2 cellular contexts compared by ENCODE assay signal in the genomic region with DNA sequence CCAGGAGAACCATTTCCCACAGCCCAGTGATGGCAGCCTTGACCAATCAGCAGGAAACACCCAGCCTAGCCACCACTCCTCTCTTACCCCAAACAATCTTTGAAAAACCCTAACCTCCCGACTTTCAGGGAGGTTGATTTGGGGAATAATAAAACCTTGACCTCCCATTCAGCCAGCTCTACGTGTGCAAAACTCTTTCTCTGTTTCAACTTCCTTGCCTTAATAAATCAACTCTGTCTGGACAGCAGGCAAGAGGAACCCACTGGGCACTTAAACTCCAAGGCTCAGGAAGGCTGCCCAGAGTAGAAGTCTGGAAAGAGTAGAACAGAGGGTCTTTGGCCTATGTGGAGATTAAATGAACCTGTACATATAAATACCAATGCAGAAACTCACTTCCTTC.
A peak's percentile ranks its signal among the peaks of the same experiment; 100 is the strongest.
TF ChIP-seq lines count a peak whose summit lies in the region.

No MANE protein-coding gene starts in this region.

TF ChIP-seq in IMR-90, 13 proteins besides CTCF, POLR2A, EP300 and RAD21:
- no peak for TF ChIP-seq CHD1 (IDR thresholded peaks at IDR 0.05; ENCODE audit: low read depth, low read length)
- no peak for TF ChIP-seq CEBPB (IDR thresholded peaks at IDR 0.05; ENCODE audit: low read depth, low read length)
- no peak for TF ChIP-seq RCOR1 (IDR thresholded peaks at IDR 0.05; ENCODE audit: insufficient replicate concordance, low read length)
- no peak for TF ChIP-seq MAZ (IDR thresholded peaks at IDR 0.05; ENCODE audit: borderline replicate concordance, low read depth, low read length)
- TF ChIP-seq USF2 (IDR thresholded peaks at IDR 0.05; ENCODE audit: low read depth, low read length): no peak
- no peak for TF ChIP-seq NFE2L2 (IDR thresholded peaks at IDR 0.05; ENCODE audit: low read depth, low read length)
- TF ChIP-seq, protein P1, sequence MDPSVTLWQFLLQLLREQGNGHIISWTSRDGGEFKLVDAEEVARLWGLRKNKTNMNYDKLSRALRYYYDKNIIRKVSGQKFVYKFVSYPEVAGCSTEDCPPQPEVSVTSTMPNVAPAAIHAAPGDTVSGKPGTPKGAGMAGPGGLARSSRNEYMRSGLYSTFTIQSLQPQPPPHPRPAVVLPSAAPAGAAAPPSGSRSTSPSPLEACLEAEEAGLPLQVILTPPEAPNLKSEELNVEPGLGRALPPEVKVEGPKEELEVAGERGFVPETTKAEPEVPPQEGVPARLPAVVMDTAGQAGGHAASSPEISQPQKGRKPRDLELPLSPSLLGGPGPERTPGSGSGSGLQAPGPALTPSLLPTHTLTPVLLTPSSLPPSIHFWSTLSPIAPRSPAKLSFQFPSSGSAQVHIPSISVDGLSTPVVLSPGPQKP (IDR thresholded peaks at IDR 0.05; ENCODE audit: borderline replicate concordance, low read depth, low read length): no peak
- no peak for TF ChIP-seq SMC3 (IDR thresholded peaks at IDR 0.05; ENCODE audit: low read depth, low read length)
- no peak for TF ChIP-seq MXI1 (IDR thresholded peaks at IDR 0.05; ENCODE audit: borderline replicate concordance, low read depth, low read length)
- TF ChIP-seq MAFK (IDR thresholded peaks at IDR 0.05; ENCODE audit: low read depth, low read length): no peak
- no peak for TF ChIP-seq RFX5 (IDR thresholded peaks at IDR 0.05; ENCODE audit: low read depth, low read length)
- no peak for TF ChIP-seq BHLHE40 (IDR thresholded peaks at IDR 0.05; ENCODE audit: low read depth, low read length)
- TF ChIP-seq FOS (IDR thresholded peaks at IDR 0.05; ENCODE audit: low read depth, low read length): no peak

TF ChIP-seq in K562, 482 proteins besides CTCF, POLR2A, EP300 and RAD21:
- TF ChIP-seq SRSF3 (IDR thresholded peaks at IDR 0.05; ENCODE audit: insufficient read depth, low read length) (no peak), POU5F1 (IDR thresholded peaks at IDR 0.05; ENCODE audit: borderline replicate concordance, low read depth, low read length, partially characterized antibody) (no peak), SOX6 (IDR thresholded peaks at IDR 0.05) (no peak), PCBP2 (IDR thresholded peaks at IDR 0.05; ENCODE audit: low read depth, low read length, poor library complexity, severe bottlenecking) (no peak), NFE2 (IDR thresholded peaks at IDR 0.05; ENCODE audit: low read depth) (0 out of 2 replicates have a peak, but pooled peaks have one; percentile 33), ILF3 (IDR thresholded peaks at IDR 0.05; ENCODE audit: borderline replicate concordance) (no peak), RBM25 (IDR thresholded peaks at IDR 0.05; ENCODE audit: low read depth, low read length, severe bottlenecking) (no peak), RAD51 (IDR thresholded peaks at IDR 0.05; ENCODE audit: borderline replicate concordance, low read depth) (no peak), MEIS2 (IDR thresholded peaks at IDR 0.05; ENCODE audit: partially characterized antibody) (peak; percentile 48), CHCHD3 (CRISPR knock-in tag; IDR thresholded peaks at IDR 0.05) (no peak)
- TF ChIP-seq, protein P2, sequence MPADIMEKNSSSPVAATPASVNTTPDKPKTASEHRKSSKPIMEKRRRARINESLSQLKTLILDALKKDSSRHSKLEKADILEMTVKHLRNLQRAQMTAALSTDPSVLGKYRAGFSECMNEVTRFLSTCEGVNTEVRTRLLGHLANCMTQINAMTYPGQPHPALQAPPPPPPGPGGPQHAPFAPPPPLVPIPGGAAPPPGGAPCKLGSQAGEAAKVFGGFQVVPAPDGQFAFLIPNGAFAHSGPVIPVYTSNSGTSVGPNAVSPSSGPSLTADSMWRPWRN (IDR thresholded peaks at IDR 0.05; ENCODE audit: low read depth): no peak
- TF ChIP-seq, protein P3, sequence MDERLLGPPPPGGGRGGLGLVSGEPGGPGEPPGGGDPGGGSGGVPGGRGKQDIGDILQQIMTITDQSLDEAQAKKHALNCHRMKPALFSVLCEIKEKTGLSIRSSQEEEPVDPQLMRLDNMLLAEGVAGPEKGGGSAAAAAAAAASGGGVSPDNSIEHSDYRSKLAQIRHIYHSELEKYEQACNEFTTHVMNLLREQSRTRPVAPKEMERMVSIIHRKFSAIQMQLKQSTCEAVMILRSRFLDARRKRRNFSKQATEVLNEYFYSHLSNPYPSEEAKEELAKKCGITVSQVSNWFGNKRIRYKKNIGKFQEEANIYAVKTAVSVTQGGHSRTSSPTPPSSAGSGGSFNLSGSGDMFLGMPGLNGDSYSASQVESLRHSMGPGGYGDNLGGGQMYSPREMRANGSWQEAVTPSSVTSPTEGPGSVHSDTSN (CRISPR knock-in tag; IDR thresholded peaks at IDR 0.05; ENCODE audit: low read depth): no peak
- TF ChIP-seq, protein P3 (tag; conservative IDR thresholded peaks at IDR 0.05; ENCODE audit: low read depth): peak; percentile 51; the same call in 1 of the 2 replicates
- TF ChIP-seq, protein P4, sequence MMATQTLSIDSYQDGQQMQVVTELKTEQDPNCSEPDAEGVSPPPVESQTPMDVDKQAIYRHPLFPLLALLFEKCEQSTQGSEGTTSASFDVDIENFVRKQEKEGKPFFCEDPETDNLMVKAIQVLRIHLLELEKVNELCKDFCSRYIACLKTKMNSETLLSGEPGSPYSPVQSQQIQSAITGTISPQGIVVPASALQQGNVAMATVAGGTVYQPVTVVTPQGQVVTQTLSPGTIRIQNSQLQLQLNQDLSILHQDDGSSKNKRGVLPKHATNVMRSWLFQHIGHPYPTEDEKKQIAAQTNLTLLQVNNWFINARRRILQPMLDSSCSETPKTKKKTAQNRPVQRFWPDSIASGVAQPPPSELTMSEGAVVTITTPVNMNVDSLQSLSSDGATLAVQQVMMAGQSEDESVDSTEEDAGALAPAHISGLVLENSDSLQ (IDR thresholded peaks at IDR 0.05): peak; percentile 28; the same call in 1 of the 2 replicates
TF ChIP-seq in K562: peak in this region for 4.
